8 cellular contexts compared by ENCODE assay signal in genomic region chr18:9333441-9334350, GRCh38. TPM values are rescaled to one million over a fixed set of nuclear protein-coding genes. Genes with fewer than 3 reads are reported as not detected.
A peak's percentile ranks its signal among the peaks of the same experiment; 100 is the strongest.
DNase-seq lines count a peak whose midpoint lies in the region; ATAC-seq lines count a peak whose summit lies in the region.

No MANE protein-coding gene starts in this region.

- H3K36me3 ChIP-seq in SJCRH30, result no peaks in the 10 kb centered on the region
- H3K36me3 ChIP-seq in mucosa of rectum (ENCODE audit: control insufficient read depth in 2 of 2, insufficient read depth in 2 of 2, low read length in 2 of 2), result no peaks in the 10 kb centered on the region
- H3K36me3 ChIP-seq in urinary bladder (ENCODE audit: insufficient read depth), result no peaks in the 10 kb centered on the region

- H3K27ac ChIP-seq in SJCRH30 (peak overlapping the region; percentile 44), mucosa of rectum (ENCODE audit: low read depth in 2 of 2, low read length in 2 of 2) (peak overlapping the region; percentile 65 to 80), urinary bladder (ENCODE audit: low read depth) (peak overlapping the region; percentile 74)

- ATAC-seq in HG02885 (IDR thresholded peaks at IDR 0.05; ENCODE audit: poor library complexity, unreplicated experiment), result peak; percentile 43

- H3K4me1 ChIP-seq in SJCRH30 (0 out of 2 replicates have a peak, but pooled peaks cover 4% of the 10 kb centered on the region), mucosa of rectum (ENCODE audit: control insufficient read depth in 2 of 2, insufficient read depth in 2 of 2, low read length in 2 of 2) (peaks cover 2 to 7% of the 10 kb centered on the region in 2 donors), urinary bladder (ENCODE audit: insufficient read depth) (no peaks in the 10 kb centered on the region)

- 33% methylated on average over 52 of the region's 52 CpGs for WGBS in urinary bladder

- peak overlapping the region; percentile 58 to 78 for H3K9ac ChIP-seq in mucosa of rectum (ENCODE audit: low read depth in 1 of 2, low read length in 2 of 2)

- no peak for DNase-seq in activated naive CD4-positive, alpha-beta T cell treated with anti-CD3 and anti-CD28 coated beads, Interleukin-2, amount 10 ng/mL, durations not matched to agents 7 days and 5 days
- no peak for DNase-seq in activated naive CD4-positive, alpha-beta T cell treated with Interleukin-2 at 50 U/mL for 16 hours
- DNase-seq in SJCRH30 (peak in 1 of 2 experiments; percentile 16), cerebellum (ENCODE audit: low spot score) (no peak)
- DNase-seq in effector CD4-positive, alpha-beta T cell, result peak; percentile 5

- no peaks in the 10 kb centered on the region for H3K9me3 ChIP-seq in SJCRH30 (replicated peaks)
- no peaks in the 10 kb centered on the region for H3K9me3 ChIP-seq in mucosa of rectum (ENCODE audit: control insufficient read depth in 2 of 2, low read length in 2 of 2)

- H3K9me3 Mint-ChIP-seq in activated naive CD4-positive, alpha-beta T cell treated with anti-CD3 and anti-CD28 coated beads, Interleukin-2, amount 10 ng/mL, durations not matched to agents 7 days and 5 days, result no peaks in the 10 kb centered on the region

- H3K27me3 Mint-ChIP-seq in activated naive CD4-positive, alpha-beta T cell treated with anti-CD3 and anti-CD28 coated beads, Interleukin-2, amount 10 ng/mL, durations not matched to agents 7 days and 5 days, result peaks cover 35% of the 10 kb centered on the region

- H3K4me3 Mint-ChIP-seq in activated naive CD4-positive, alpha-beta T cell treated with anti-CD3 and anti-CD28 coated beads, Interleukin-2, amount 10 ng/mL, durations not matched to agents 7 days and 5 days, result peak overlapping the region; percentile 79

- H3K4me1 Mint-ChIP-seq in activated naive CD4-positive, alpha-beta T cell treated with anti-CD3 and anti-CD28 coated beads, Interleukin-2, amount 10 ng/mL, durations not matched to agents 7 days and 5 days, result peaks cover 30% of the 10 kb centered on the region

- H3K27me3 ChIP-seq in SJCRH30 (no peaks in the 10 kb centered on the region), mucosa of rectum (ENCODE audit: control insufficient read depth in 2 of 2, insufficient read depth in 2 of 2, low read length in 2 of 2) (no peaks in the 10 kb centered on the region)

- CTCF ChIA-PET in activated naive CD4-positive, alpha-beta T cell treated with anti-CD3 and anti-CD28 coated beads, Interleukin-2, amount 10 ng/mL, durations not matched to agents 7 days and 5 days (lab: Charles Lee), result interaction anchor here (1.2 to 1.7 kb wide), 5 partner anchors 183 to 637 kb away, joined by 3 to 9 read pairs (median 3); no protein-coding TSS in a partner anchor

- H3K36me3 Mint-ChIP-seq in activated naive CD4-positive, alpha-beta T cell treated with anti-CD3 and anti-CD28 coated beads, Interleukin-2, amount 10 ng/mL, durations not matched to agents 7 days and 5 days, result no peaks in the 10 kb centered on the region

- H3K4me3 ChIP-seq in SJCRH30 (peak overlapping the region; percentile 87), mucosa of rectum (ENCODE audit: low read length in 2 of 2) (peak overlapping the region; percentile 79 to 89), urinary bladder (ENCODE audit: low read depth, low read length) (peak overlapping the region; percentile 89)

- peak overlapping the region; percentile 79 for H3K27ac Mint-ChIP-seq in activated naive CD4-positive, alpha-beta T cell treated with anti-CD3 and anti-CD28 coated beads, Interleukin-2, amount 10 ng/mL, durations not matched to agents 7 days and 5 days

RNA-seq across cellular contexts. Expression of gene TWSG1, which starts 0.9 kb away (rescaled TPM):
- 33.9 and 39.4 TPM in 2 replicates for total RNA-seq in SJCRH30 (2014; rRNA removed; shearing (Covaris generic))
- total RNA-seq in urinary bladder (160 TPM), cerebellum (25.5 TPM)
- 55.0 TPM for polyA plus RNA-seq in urinary bladder
